1 cellular context compared by ENCODE assay signal in the genomic region with DNA sequence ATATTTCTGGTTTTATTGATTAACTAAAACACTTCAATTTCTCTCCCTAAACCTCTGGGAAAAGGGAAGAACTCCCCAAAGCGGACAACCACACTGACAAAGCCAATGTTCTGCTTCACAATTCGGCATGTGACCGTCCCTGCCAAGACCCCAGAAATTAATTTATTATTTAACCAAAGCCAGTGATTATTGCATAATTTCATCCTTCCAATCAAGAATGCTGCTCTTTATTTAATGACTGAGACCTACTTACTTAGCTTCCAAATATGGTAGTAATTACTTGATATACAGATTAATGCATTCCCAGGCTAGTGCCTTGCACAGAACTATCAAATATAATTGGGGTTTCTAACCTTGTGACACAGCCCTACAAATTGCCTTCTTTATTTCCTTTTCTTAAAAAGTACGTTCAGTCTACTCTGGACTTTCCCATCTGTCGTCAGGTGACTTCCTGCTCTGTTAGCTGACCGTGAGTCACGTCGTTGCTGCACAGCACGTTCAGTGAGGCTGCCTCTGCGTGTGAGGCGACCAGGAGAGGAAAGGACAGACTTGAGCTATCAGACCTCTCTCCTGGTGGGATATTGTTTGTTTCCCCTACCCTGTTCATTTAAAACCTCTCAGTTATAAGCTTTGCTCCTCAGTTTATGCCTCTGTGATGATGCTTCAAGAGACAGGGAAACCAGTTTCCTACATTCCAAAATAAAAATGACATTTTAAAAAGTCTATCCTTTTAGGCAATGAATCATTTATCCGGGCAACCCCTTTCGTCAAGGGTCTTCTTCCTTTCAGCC.
TF ChIP-seq lines count a peak whose summit lies in the region.

No MANE protein-coding gene starts in this region.

TF ChIP-seq in K562, 482 proteins besides CTCF, POLR2A, EP300 and RAD21 (continued from another document and continues in another):
- TF ChIP-seq ARID4B (CRISPR knock-in tag; IDR thresholded peaks at IDR 0.05) = no peak
- peak; percentile 94 for TF ChIP-seq JUND (IDR thresholded peaks at IDR 0.05; ENCODE audit: borderline replicate concordance, low read depth, low read length)
- TF ChIP-seq JUND (tag; IDR thresholded peaks at IDR 0.05; ENCODE audit: borderline replicate concordance, low read depth, low read length) = peak; percentile 91; the same call in 2 of the 3 replicates
- TF ChIP-seq SRSF3 (IDR thresholded peaks at IDR 0.05; ENCODE audit: insufficient read depth, low read length) = no peak
- TF ChIP-seq, protein P1, sequence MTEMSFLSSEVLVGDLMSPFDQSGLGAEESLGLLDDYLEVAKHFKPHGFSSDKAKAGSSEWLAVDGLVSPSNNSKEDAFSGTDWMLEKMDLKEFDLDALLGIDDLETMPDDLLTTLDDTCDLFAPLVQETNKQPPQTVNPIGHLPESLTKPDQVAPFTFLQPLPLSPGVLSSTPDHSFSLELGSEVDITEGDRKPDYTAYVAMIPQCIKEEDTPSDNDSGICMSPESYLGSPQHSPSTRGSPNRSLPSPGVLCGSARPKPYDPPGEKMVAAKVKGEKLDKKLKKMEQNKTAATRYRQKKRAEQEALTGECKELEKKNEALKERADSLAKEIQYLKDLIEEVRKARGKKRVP (CRISPR knock-in tag; IDR thresholded peaks at IDR 0.05) = peak; percentile 32; the same call in 1 of the 2 replicates
- no peak for TF ChIP-seq PRMT5 (CRISPR knock-in tag; IDR thresholded peaks at IDR 0.05)
- no peak for TF ChIP-seq FOXP1 (CRISPR knock-in tag; IDR thresholded peaks at IDR 0.05)
- peak; percentile 90 for TF ChIP-seq CREM (IDR thresholded peaks at IDR 0.05; ENCODE audit: low read depth)
- no peak for TF ChIP-seq ZNF780A (CRISPR knock-in tag; IDR thresholded peaks at IDR 0.05)
- TF ChIP-seq STAT5B (CRISPR knock-in tag; IDR thresholded peaks at IDR 0.05) = no peak
- TF ChIP-seq SMARCA5 (IDR thresholded peaks at IDR 0.05) = no peak
- peak; percentile 85 for TF ChIP-seq SMARCA4 (IDR thresholded peaks at IDR 0.05)
- TF ChIP-seq MEF2A (IDR thresholded peaks at IDR 0.05; ENCODE audit: control insufficient read depth, low read depth, low read length) = 0 out of 2 replicates have a peak, but pooled peaks have one; percentile 19
- TF ChIP-seq HDAC6 (IDR thresholded peaks at IDR 0.05; ENCODE audit: low read depth, low read length) = no peak
- no peak for TF ChIP-seq PTBP1 (IDR thresholded peaks at IDR 0.05; ENCODE audit: low read depth, low read length)
- no peak for TF ChIP-seq ZNF778 (CRISPR knock-in tag; IDR thresholded peaks at IDR 0.05)
- TF ChIP-seq NFRKB (IDR thresholded peaks at IDR 0.05; ENCODE audit: low read depth) = peak; percentile 36; the same call in 1 of the 2 replicates
- no peak for TF ChIP-seq ZZZ3 (IDR thresholded peaks at IDR 0.05)
- TF ChIP-seq HMG20B (CRISPR knock-in tag; IDR thresholded peaks at IDR 0.05) = no peak
- TF ChIP-seq, protein P2, sequence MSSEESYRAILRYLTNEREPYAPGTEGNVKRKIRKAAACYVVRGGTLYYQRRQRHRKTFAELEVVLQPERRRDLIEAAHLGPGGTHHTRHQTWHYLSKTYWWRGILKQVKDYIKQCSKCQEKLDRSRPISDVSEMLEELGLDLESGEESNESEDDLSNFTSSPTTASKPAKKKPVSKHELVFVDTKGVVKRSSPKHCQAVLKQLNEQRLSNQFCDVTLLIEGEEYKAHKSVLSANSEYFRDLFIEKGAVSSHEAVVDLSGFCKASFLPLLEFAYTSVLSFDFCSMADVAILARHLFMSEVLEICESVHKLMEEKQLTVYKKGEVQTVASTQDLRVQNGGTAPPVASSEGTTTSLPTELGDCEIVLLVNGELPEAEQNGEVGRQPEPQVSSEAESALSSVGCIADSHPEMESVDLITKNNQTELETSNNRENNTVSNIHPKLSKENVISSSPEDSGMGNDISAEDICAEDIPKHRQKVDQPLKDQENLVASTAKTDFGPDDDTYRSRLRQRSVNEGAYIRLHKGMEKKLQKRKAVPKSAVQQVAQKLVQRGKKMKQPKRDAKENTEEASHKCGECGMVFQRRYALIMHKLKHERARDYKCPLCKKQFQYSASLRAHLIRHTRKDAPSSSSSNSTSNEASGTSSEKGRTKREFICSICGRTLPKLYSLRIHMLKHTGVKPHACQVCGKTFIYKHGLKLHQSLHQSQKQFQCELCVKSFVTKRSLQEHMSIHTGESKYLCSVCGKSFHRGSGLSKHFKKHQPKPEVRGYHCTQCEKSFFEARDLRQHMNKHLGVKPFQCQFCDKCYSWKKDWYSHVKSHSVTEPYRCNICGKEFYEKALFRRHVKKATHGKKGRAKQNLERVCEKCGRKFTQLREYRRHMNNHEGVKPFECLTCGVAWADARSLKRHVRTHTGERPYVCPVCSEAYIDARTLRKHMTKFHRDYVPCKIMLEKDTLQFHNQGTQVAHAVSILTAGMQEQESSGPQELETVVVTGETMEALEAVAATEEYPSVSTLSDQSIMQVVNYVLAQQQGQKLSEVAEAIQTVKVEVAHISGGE (CRISPR knock-in tag; IDR thresholded peaks at IDR 0.05) = peak in 1 of 3 experiments; percentile 28; a peak in 2 of 6 replicates
- TF ChIP-seq, protein P3, sequence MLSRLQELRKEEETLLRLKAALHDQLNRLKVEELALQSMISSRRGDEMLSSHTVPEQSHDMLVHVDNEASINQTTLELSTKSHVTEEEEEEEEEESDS (CRISPR knock-in tag; IDR thresholded peaks at IDR 0.05) = no peak
- TF ChIP-seq ZNF766 (CRISPR knock-in tag; conservative IDR thresholded peaks at IDR 0.05) = no peak; the same call in 1 of the 2 replicates
- TF ChIP-seq ZNF232 (CRISPR knock-in tag; IDR thresholded peaks at IDR 0.05) = no peak
- TF ChIP-seq BCOR (IDR thresholded peaks at IDR 0.05) = 0 out of 2 replicates have a peak, but pooled peaks have one; percentile 16
- no peak for TF ChIP-seq CBX8 (IDR thresholded peaks at IDR 0.05; ENCODE audit: borderline replicate concordance, extremely low read depth, low read depth, low read length, poor library complexity, severe bottlenecking)
- no peak for TF ChIP-seq ARHGAP35 (IDR thresholded peaks at IDR 0.05; ENCODE audit: partially characterized antibody)
- TF ChIP-seq ZNF224 (CRISPR knock-in tag; IDR thresholded peaks at IDR 0.05) = no peak
- no peak for TF ChIP-seq ZNF408 (CRISPR knock-in tag; IDR thresholded peaks at IDR 0.05; ENCODE audit: low read depth)
- no peak for TF ChIP-seq SP2 (IDR thresholded peaks at IDR 0.05; ENCODE audit: extremely low read depth, low read depth, low read length, poor library complexity, severe bottlenecking)
- peak; percentile 72 for TF ChIP-seq EHMT2 (IDR thresholded peaks at IDR 0.05)
- TF ChIP-seq ESRRB (CRISPR knock-in tag; IDR thresholded peaks at IDR 0.05; ENCODE audit: borderline replicate concordance) = no peak
- TF ChIP-seq ZFP36 (IDR thresholded peaks at IDR 0.05; ENCODE audit: low read depth, low read length, partially characterized antibody) = peak; percentile 76
- 0 out of 2 replicates have a peak, but pooled peaks have one; percentile 8 for TF ChIP-seq MTA2 (IDR thresholded peaks at IDR 0.05; ENCODE audit: low read depth)
- no peak for TF ChIP-seq MCM7 (IDR thresholded peaks at IDR 0.05)
- TF ChIP-seq TAF1 (IDR thresholded peaks at IDR 0.05; ENCODE audit: control insufficient read depth, extremely low read depth, insufficient read depth, low read length, severe bottlenecking) = peak; percentile 68
- TF ChIP-seq NFYB (IDR thresholded peaks at IDR 0.05; ENCODE audit: extremely low read depth, insufficient read length) = no peak
- no peak for TF ChIP-seq THRAP3 (IDR thresholded peaks at IDR 0.05; ENCODE audit: borderline replicate concordance)
- TF ChIP-seq NFATC3 (IDR thresholded peaks at IDR 0.05) = no peak
- TF ChIP-seq ZNF143 (CRISPR knock-in tag; IDR thresholded peaks at IDR 0.05) = no peak
- peak; percentile 86 for TF ChIP-seq ETV1 (tag; conservative IDR thresholded peaks at IDR 0.05; ENCODE audit: low read depth)
- no peak; a peak in 1 of 4 replicates for TF ChIP-seq ETV6 (IDR thresholded peaks at IDR 0.05; ENCODE audit: borderline replicate concordance in 1 of 2, low read depth in 2 of 2, low read length in 1 of 2)
- no peak for TF ChIP-seq ETV6 (CRISPR knock-in tag; IDR thresholded peaks at IDR 0.05; ENCODE audit: borderline replicate concordance)
- TF ChIP-seq ERF (CRISPR knock-in tag; IDR thresholded peaks at IDR 0.05) = peak; percentile 52; the same call in 1 of the 2 replicates
- TF ChIP-seq, protein P4, sequence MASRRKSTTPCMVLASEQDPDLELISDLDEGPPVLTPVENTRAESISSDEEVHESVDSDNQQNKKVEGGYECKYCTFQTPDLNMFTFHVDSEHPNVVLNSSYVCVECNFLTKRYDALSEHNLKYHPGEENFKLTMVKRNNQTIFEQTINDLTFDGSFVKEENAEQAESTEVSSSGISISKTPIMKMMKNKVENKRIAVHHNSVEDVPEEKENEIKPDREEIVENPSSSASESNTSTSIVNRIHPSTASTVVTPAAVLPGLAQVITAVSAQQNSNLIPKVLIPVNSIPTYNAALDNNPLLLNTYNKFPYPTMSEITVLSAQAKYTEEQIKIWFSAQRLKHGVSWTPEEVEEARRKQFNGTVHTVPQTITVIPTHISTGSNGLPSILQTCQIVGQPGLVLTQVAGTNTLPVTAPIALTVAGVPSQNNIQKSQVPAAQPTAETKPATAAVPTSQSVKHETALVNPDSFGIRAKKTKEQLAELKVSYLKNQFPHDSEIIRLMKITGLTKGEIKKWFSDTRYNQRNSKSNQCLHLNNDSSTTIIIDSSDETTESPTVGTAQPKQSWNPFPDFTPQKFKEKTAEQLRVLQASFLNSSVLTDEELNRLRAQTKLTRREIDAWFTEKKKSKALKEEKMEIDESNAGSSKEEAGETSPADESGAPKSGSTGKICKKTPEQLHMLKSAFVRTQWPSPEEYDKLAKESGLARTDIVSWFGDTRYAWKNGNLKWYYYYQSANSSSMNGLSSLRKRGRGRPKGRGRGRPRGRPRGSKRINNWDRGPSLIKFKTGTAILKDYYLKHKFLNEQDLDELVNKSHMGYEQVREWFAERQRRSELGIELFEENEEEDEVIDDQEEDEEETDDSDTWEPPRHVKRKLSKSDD (conservative IDR thresholded peaks at IDR 0.05; ENCODE audit: low read length) = no peak
- TF ChIP-seq XRCC3 (IDR thresholded peaks at IDR 0.05) = no peak
- no peak for TF ChIP-seq ELK1 (CRISPR knock-in tag; IDR thresholded peaks at IDR 0.05)
- peak; percentile 64; the same call in 1 of the 2 replicates for TF ChIP-seq SMARCE1 (IDR thresholded peaks at IDR 0.05)
- 0 out of 2 replicates have a peak, but pooled peaks have one; percentile 47 for TF ChIP-seq ZNF444 (CRISPR knock-in tag; IDR thresholded peaks at IDR 0.05)
- TF ChIP-seq DNMT1 (IDR thresholded peaks at IDR 0.05) = no peak
- peak in 1 of 3 experiments; percentile 32 for TF ChIP-seq YY1 (IDR thresholded peaks at IDR 0.05; ENCODE audit: borderline replicate concordance in 1 of 3, control insufficient read depth in 1 of 3, extremely low read depth in 1 of 3, insufficient read depth in 3 of 3, insufficient read length in 1 of 3, insufficient replicate concordance in 2 of 3, low read depth in 1 of 3, low read length in 2 of 3)
- TF ChIP-seq TFE3 (CRISPR knock-in tag; IDR thresholded peaks at IDR 0.05) = peak; percentile 46
- TF ChIP-seq ELF2 (CRISPR knock-in tag; IDR thresholded peaks at IDR 0.05) = peak; percentile 46; the same call in 1 of the 2 replicates
- peak; percentile 34; the same call in 1 of the 2 replicates for TF ChIP-seq CC2D1A (IDR thresholded peaks at IDR 0.05)
- no peak for TF ChIP-seq CSDE1 (IDR thresholded peaks at IDR 0.05)
